ENCODE assay signal across 7 cellular contexts in genomic region chr7:7761340-7761973, GRCh38. TPM values are rescaled to one million over a fixed set of nuclear protein-coding genes. Genes with fewer than 3 reads are reported as not detected.
DNase-seq lines count a peak whose midpoint lies in the region; ATAC-seq lines count a peak whose summit lies in the region.

No MANE protein-coding gene starts in this region.

- DNase-seq in GM04503 (ENCODE audit: low read depth) (peak; percentile 21), HT-29 (ENCODE audit: low spot score) (peak; percentile 62), RKO (ENCODE audit: low spot score) (peak; percentile 75), substantia nigra (lab: John Stamatoyannopoulos, UW) (no peak), occipital lobe (lab: John Stamatoyannopoulos, UW) (no peak)
- no peak for DNase-seq in effector memory CD8-positive, alpha-beta T cell
- DNase-seq in naive thymus-derived CD8-positive, alpha-beta T cell = peak in 3 of 10 donors; percentile 44 to 52 (median 50)

- peak; percentile 47 for ATAC-seq in effector memory CD8-positive, alpha-beta T cell (replicated peaks)
- ATAC-seq in naive thymus-derived CD8-positive, alpha-beta T cell = peak; percentile 24 to 26

- H3K4me1 Mint-ChIP-seq in effector memory CD8-positive, alpha-beta T cell (ENCODE audit: low read depth in 2 of 2) = peaks cover 24 to 38% of the 10 kb centered on the region in 2 donors
- peaks cover 26 to 46% (median 42%) of the 10 kb centered on the region in 4 donors for H3K4me1 Mint-ChIP-seq in naive thymus-derived CD8-positive, alpha-beta T cell

- POLR2A ChIA-PET in naive thymus-derived CD8-positive, alpha-beta T cell (lab: Charles Lee) = interaction anchor here (0.7 kb wide), 1 partner anchor 121 kb away, joined by 3 read pairs; no protein-coding TSS in a partner anchor

- no peak overlapping the region for H3K27ac ChIP-seq in substantia nigra (ENCODE audit: low read depth, low read length, poor library complexity, severe bottlenecking)

- H3K9me3 Mint-ChIP-seq in effector memory CD8-positive, alpha-beta T cell = no peaks in the 10 kb centered on the region
- H3K9me3 Mint-ChIP-seq in naive thymus-derived CD8-positive, alpha-beta T cell = no peaks in the 10 kb centered on the region

- H3K27me3 Mint-ChIP-seq in effector memory CD8-positive, alpha-beta T cell = no peaks in the 10 kb centered on the region
- H3K27me3 Mint-ChIP-seq in naive thymus-derived CD8-positive, alpha-beta T cell = no peaks in the 10 kb centered on the region

- no peaks in the 10 kb centered on the region for H3K36me3 Mint-ChIP-seq in effector memory CD8-positive, alpha-beta T cell (ENCODE audit: insufficient read depth)
- no peaks in the 10 kb centered on the region for H3K36me3 Mint-ChIP-seq in naive thymus-derived CD8-positive, alpha-beta T cell

- H3K27ac Mint-ChIP-seq in effector memory CD8-positive, alpha-beta T cell = peak overlapping the region; percentile 88 to 93
- H3K27ac Mint-ChIP-seq in naive thymus-derived CD8-positive, alpha-beta T cell = peak overlapping the region; percentile 83 to 97 (median 95)

- peak overlapping the region; percentile 66 to 83 for H3K4me3 Mint-ChIP-seq in effector memory CD8-positive, alpha-beta T cell
- peak overlapping the region; percentile 78 to 96 (median 90) for H3K4me3 Mint-ChIP-seq in naive thymus-derived CD8-positive, alpha-beta T cell

RNA-seq across cellular contexts. Expression of gene RPA3, which starts 43.0 kb away (rescaled TPM):
- total RNA-seq in HT-29 (2014; rRNA removed; shearing (Covaris generic)) = 21.1 and 22.0 TPM in 2 replicates
- total RNA-seq in naive thymus-derived CD8-positive, alpha-beta T cell = 10 to 100 TPM; 29.7 to 35.9 TPM
- 10 to 100 TPM; 78.6 to 97.5 (median 89.5) TPM for polyA plus RNA-seq in naive thymus-derived CD8-positive, alpha-beta T cell
- total RNA-seq in occipital lobe = 12.9 TPM

Comparison
In these comparisons a context has a peak if more than half of its experiments do, and no peak if none do; other contexts are left out.
1. DNase-seq: peak in GM04503 (single experiment), HT-29 (single experiment) and RKO (single experiment); none in effector memory CD8-positive, alpha-beta T cell (0 of 3), substantia nigra (0 of 49) and occipital lobe (single experiment).